ENCODE assay signal across 8 cellular contexts in the genomic region with DNA sequence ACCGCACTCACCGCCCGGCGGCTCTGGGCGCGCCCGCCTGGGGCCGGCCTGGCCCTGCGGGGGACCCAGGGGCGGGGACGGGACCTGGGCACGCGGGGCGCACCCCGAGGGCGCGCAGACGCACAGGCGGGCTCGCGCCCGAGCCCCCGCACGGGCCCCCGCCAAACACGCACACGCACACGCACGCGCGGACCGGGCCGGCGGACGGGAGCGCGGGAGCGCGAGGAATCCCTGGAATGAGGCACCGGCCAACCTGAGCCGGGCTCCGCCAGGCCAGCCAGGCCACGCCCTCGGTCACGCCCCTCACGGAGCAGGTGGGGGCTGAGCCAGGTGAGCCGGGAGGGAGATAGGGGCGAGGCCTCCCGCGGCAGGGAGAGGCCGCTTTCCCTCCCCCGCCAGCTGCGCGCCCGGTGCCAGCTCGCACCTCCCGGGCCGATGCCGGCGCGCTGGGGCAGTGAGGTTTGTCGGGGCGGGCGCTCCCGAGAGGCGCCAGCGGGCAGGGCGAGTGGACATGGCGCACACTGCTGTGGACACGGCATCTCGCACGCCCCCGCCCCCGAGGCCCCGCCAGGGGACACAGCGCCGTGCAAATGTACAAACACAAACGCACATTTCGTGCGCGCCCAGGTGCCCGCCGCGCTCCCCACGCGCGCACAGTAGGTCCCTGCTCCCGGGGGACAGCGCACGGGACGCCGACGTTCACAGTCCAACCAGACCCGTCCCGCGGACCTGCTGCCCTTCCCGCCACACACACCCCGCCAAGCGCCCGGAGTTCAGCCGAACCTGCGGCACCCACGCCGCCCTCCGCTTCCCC.
DNase-seq lines count a peak whose midpoint lies in the region; ATAC-seq lines count a peak whose summit lies in the region.

No MANE protein-coding gene starts in this region.

- ATAC-seq in GM18873 (IDR thresholded peaks at IDR 0.05; ENCODE audit: low FRiP score, unreplicated experiment): peak; percentile 61
- peak; percentile 55 for ATAC-seq in HG03139 (IDR thresholded peaks at IDR 0.05; ENCODE audit: unreplicated experiment)

- peak overlapping the region; percentile 96 for H3K27ac ChIP-seq in epithelial cell of prostate

- DNase-seq in AG08395 (ENCODE audit: low spot score): peak; percentile 93
- DNase-seq in NCI-H69 (lab: John Stamatoyannopoulos, UW): peak; percentile 94
- peak; percentile 88 for DNase-seq in activated T-cell treated with anti-CD3 and anti-CD28 coated beads, Interleukin-2, amount 50 U/mL, for 1 hour
- peak; percentile 74 for DNase-seq in epithelial cell of prostate (ENCODE audit: low read depth, low spot score)
- peak; percentile 91 for DNase-seq in mucosa of gallbladder (ENCODE audit: low spot score)
- DNase-seq in stimulated activated CD8-positive, alpha-beta memory T cell treated with anti-CD3 and anti-CD28 coated beads, Interleukin-4, amount 100 ng/mL, for 24 hours (ENCODE audit: low read depth): peak; percentile 60

Comparison
In these comparisons a context has a peak if more than half of its experiments do, and no peak if none do; other contexts are left out.
1. Peak in every context shown above with its lines: DNase-seq, ATAC-seq and H3K27ac ChIP-seq.